1 cellular context compared by ENCODE assay signal in the genomic region with DNA sequence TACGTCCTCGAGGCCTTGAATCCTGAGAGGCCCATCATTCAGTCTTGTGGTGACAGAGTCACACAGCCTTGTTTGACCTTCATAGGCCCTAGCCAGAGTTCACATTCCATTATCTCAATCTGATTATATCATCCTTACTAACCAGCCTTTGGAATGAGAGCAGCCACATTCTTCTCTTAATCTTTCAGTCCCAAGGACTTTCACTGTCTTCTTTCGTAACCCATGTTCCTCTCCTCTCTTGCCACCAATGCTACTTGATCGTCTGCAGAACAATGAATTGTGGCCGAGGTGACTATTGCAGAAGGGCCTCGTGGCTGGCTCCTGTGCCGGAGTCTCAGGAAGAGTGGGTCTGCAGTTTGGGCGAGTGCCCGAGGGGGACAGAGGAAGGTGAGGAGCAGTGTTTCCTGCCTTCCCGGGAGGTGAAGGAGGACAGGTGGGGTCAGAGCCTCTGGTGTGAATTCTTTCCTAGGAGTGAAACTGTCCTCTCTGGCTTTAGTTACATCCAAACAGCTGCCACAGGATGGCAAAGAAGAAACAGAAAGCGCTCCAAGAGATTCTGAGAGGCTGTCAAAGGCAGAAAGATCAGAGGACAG.
TF ChIP-seq lines count a peak whose summit lies in the region.

No MANE protein-coding gene starts in this region.

TF ChIP-seq in SK-N-SH, 30 proteins besides CTCF, POLR2A, EP300 and RAD21 (continued from another document):
- TF ChIP-seq, protein P1, sequence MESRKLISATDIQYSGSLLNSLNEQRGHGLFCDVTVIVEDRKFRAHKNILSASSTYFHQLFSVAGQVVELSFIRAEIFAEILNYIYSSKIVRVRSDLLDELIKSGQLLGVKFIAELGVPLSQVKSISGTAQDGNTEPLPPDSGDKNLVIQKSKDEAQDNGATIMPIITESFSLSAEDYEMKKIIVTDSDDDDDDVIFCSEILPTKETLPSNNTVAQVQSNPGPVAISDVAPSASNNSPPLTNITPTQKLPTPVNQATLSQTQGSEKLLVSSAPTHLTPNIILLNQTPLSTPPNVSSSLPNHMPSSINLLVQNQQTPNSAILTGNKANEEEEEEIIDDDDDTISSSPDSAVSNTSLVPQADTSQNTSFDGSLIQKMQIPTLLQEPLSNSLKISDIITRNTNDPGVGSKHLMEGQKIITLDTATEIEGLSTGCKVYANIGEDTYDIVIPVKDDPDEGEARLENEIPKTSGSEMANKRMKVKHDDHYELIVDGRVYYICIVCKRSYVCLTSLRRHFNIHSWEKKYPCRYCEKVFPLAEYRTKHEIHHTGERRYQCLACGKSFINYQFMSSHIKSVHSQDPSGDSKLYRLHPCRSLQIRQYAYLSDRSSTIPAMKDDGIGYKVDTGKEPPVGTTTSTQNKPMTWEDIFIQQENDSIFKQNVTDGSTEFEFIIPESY (IDR thresholded peaks at IDR 0.05; ENCODE audit: borderline replicate concordance, low read depth) = no peak
